11 cellular contexts compared by ENCODE assay signal in the genomic region with DNA sequence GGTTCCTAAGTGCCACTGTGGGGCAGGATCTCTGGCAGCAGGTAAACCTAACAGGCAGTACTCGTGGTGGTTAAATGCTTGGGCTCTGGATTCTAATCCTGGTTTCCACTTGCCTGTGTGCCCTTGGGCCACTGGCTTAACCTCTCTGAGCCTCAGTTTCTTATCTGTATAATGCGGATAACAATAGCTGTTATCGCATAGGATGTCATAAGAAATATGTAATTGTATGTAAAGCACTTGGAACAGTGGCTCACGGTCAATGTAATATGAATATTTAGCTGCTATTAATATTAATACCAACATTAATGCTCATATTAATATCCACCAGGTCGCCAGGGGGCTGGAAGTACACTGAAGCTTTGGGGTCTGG. TPM values are rescaled to one million over a fixed set of nuclear protein-coding genes. Genes with fewer than 3 reads are reported as not detected.
DNase-seq lines count a peak whose midpoint lies in the region; ATAC-seq and TF ChIP-seq lines count a peak whose summit lies in the region.
"Had no signal": no experiment of that assay in that cellular context is flagged by ENCODE, and none has a peak within 500 bp of the region (broad histone marks: within the 10 kb centered on the region; RNA-seq: fewer than 3 reads in every experiment).

No MANE protein-coding gene starts in this region.

- H3K4me1 ChIP-seq in NT2/D1 (ENCODE audit: insufficient read depth, insufficient read length) (peaks cover 18% of the 10 kb centered on the region), iPS-20b (ENCODE audit: insufficient read depth, low read length) (no peaks in the 10 kb centered on the region; the same call in 1 of the 2 replicates), thoracic aorta (ENCODE audit: control insufficient read depth in 1 of 2, low read depth in 2 of 2) (peaks cover 0 to 11% of the 10 kb centered on the region in 2 donors)
- H3K4me1 ChIP-seq: BLaER1 treated with 17β-estradiol and CSF1 and Interleukin-3, amounts not matched to agents 10 nM and 100 nM had no signal

- no peak for ATAC-seq in thoracic aorta (ENCODE audit: insufficient number of reproducible peaks, low FRiP score, low read depth)

- H3K36me3 ChIP-seq in NT2/D1 (ENCODE audit: insufficient read depth, insufficient read length, low read length) = no peaks in the 10 kb centered on the region
- no peaks in the 10 kb centered on the region for H3K36me3 ChIP-seq in iPS-20b (ENCODE audit: insufficient read depth, low read depth, low read length)
- H3K36me3 ChIP-seq in thoracic aorta = no peaks in the 10 kb centered on the region
- H3K36me3 ChIP-seq: BLaER1 treated with 17β-estradiol and CSF1 and Interleukin-3, amounts not matched to agents 10 nM and 100 nM had no signal

- H3K4me3 ChIP-seq in NT2/D1 (ENCODE audit: insufficient read length, low read depth) (peak overlapping the region; percentile 39), iPS-20b (ENCODE audit: low read length) (peak overlapping the region; percentile 57; the same call in 1 of the 2 replicates), thoracic aorta (peak overlapping the region; percentile 69)
- H3K4me3 ChIP-seq: BLaER1 treated with 17β-estradiol and CSF1 and Interleukin-3, amounts not matched to agents 10 nM and 100 nM had no signal

- peak overlapping the region in 4 of 5 experiments; percentile 18 to 95 (median 68) for H3K27ac Mint-ChIP-seq in brain

- no peaks in the 10 kb centered on the region for H3K36me3 Mint-ChIP-seq in brain

- peaks cover 0 to 3% (median 0%) of the 10 kb centered on the region in 5 experiments for H3K9me3 Mint-ChIP-seq in brain

- TF ChIP-seq CTCF in brain (conservative IDR thresholded peaks at IDR 0.05) (no peak), thoracic aorta (IDR thresholded peaks at IDR 0.05) (no peak)

- H3K4me1 Mint-ChIP-seq in brain = peaks cover 39% of the 10 kb centered on the region

- no peak for DNase-seq in NT2/D1 (ENCODE audit: low read depth, low spot score)
- DNase-seq in thoracic aorta (ENCODE audit: low spot score) = no peak
- DNase-seq in C1 segment of cervical spinal cord (lab: John Stamatoyannopoulos, UW) = no peak
- DNase-seq in stimulated activated CD4-positive, alpha-beta T cell treated with anti-CD3 and anti-CD28 coated beads, Interleukin-4, amount 100 ng/mL, for 1 hour = no peak
- no peak for DNase-seq in NCI-H774 (lab: John Stamatoyannopoulos, UW)
- DNase-seq: Kasumi-1 had no signal

- no peaks in the 10 kb centered on the region for H3K9me3 ChIP-seq in NT2/D1 (ENCODE audit: insufficient read depth, low read length)
- H3K9me3 ChIP-seq in iPS-20b (ENCODE audit: insufficient read depth, low read depth, low read length) = no peaks in the 10 kb centered on the region
- no peaks in the 10 kb centered on the region for H3K9me3 ChIP-seq in thoracic aorta
- H3K9me3 ChIP-seq: BLaER1 treated with 17β-estradiol and CSF1 and Interleukin-3, amounts not matched to agents 10 nM and 100 nM had no signal

- H3K4me3 Mint-ChIP-seq in brain = peak overlapping the region in 3 of 5 experiments; percentile 38 to 56 (median 39)

- H3K9ac ChIP-seq in NT2/D1 (ENCODE audit: insufficient read length, low read depth) (no peak overlapping the region), iPS-20b (ENCODE audit: low read depth, low read length) (no peak overlapping the region; the same call in 1 of the 2 replicates)
- H3K9ac ChIP-seq: BLaER1 treated with 17β-estradiol and CSF1 and Interleukin-3, amounts not matched to agents 10 nM and 100 nM had no signal

- H3K27me3 ChIP-seq in NT2/D1 (ENCODE audit: insufficient read depth, insufficient read length) = no peaks in the 10 kb centered on the region
- peaks cover 3% of the 10 kb centered on the region; the same call in 1 of the 2 replicates for H3K27me3 ChIP-seq in iPS-20b (ENCODE audit: insufficient read depth, low read length)
- no peaks in the 10 kb centered on the region for H3K27me3 ChIP-seq in thoracic aorta (replicated peaks; ENCODE audit: insufficient read depth)

- no peak overlapping the region for H3K27ac ChIP-seq in iPS-20b (ENCODE audit: low read length)
- H3K27ac ChIP-seq in thoracic aorta = no peak overlapping the region
- H3K27ac ChIP-seq: BLaER1 treated with 17β-estradiol and CSF1 and Interleukin-3, amounts not matched to agents 10 nM and 100 nM had no signal

- no peaks in the 10 kb centered on the region for H3K27me3 Mint-ChIP-seq in brain

RNA-seq across cellular contexts. Expression of a gene that starts 16.8 kb away (rescaled TPM):
- polyA plus RNA-seq in brain (ENCODE audit: insufficient read depth, low read depth, low replicate concordance) = 9.0 TPM
- not detected for total RNA-seq in thoracic aorta

RNA-seq across cellular contexts. Expression of a gene that starts 55.4 kb away (rescaled TPM):
- polyA plus RNA-seq in brain (ENCODE audit: insufficient read depth, low read depth, low replicate concordance) = 0.24 TPM
- not detected for total RNA-seq in thoracic aorta
- total RNA-seq: Daoy, H7 had no signal
